In genomic region chr11:124673333-124674167, GRCh38 we compare ENCODE assay signal across 8 cellular contexts. TPM values are rescaled to one million over a fixed set of nuclear protein-coding genes. Genes with fewer than 3 reads are reported as not detected.
A peak's percentile ranks its signal among the peaks of the same experiment; 100 is the strongest.
DNase-seq lines count a peak whose midpoint lies in the region; ATAC-seq and TF ChIP-seq lines count a peak whose summit lies in the region.

A gene with protein sequence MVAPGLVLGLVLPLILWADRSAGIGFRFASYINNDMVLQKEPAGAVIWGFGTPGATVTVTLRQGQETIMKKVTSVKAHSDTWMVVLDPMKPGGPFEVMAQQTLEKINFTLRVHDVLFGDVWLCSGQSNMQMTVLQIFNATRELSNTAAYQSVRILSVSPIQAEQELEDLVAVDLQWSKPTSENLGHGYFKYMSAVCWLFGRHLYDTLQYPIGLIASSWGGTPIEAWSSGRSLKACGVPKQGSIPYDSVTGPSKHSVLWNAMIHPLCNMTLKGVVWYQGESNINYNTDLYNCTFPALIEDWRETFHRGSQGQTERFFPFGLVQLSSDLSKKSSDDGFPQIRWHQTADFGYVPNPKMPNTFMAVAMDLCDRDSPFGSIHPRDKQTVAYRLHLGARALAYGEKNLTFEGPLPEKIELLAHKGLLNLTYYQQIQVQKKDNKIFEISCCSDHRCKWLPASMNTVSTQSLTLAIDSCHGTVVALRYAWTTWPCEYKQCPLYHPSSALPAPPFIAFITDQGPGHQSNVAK (minus strand): TSS chr11:124673739. CDS start chr11:124673708, 31 bp downstream.
Gene SPA17 (plus strand): TSS chr11:124673904. CDS start chr11:124675265, 1,361 bp downstream.

- H3K27me3 ChIP-seq in Loucy (ENCODE audit: insufficient read depth, low read length, poor library complexity, severe bottlenecking) = no peaks in the 10 kb centered on the region
- no peaks in the 10 kb centered on the region for H3K27me3 ChIP-seq in SJCRH30
- H3K27me3 ChIP-seq in foreskin keratinocyte = peaks cover 5% of the 10 kb centered on the region
- H3K27me3 ChIP-seq in stomach = no peaks in the 10 kb centered on the region

- ATAC-seq in foreskin keratinocyte = peak; percentile 95

- H3K4me3 Mint-ChIP-seq in neural crest cell = peak within 1 kb of the TSS; percentile 93

- no peak for TF ChIP-seq EP300 in stomach (IDR thresholded peaks at IDR 0.05)

- H3K27ac ChIP-seq in SJCRH30 = no peak within 1 kb of the TSS
- H3K27ac ChIP-seq in foreskin keratinocyte = no peak within 1 kb of the TSS
- H3K27ac ChIP-seq in stomach = peak within 1 kb of the TSS; percentile 82 to 91 (median 88)

- H3K36me3 ChIP-seq in ES-I3 (ENCODE audit: insufficient read depth, low read length) (no peaks in the 10 kb centered on the region), Loucy (ENCODE audit: insufficient read depth, low read length) (no peaks in the 10 kb centered on the region), SJCRH30 (no peaks in the 10 kb centered on the region), stomach (peaks cover 0 to 2% (median 0%) of the 10 kb centered on the region in 4 donors)

- H3K4me1 Mint-ChIP-seq in neural crest cell = peaks cover 18% of the 10 kb centered on the region

- H3F3A ChIP-seq in Loucy (ENCODE audit: low read depth) = no peaks in the 10 kb centered on the region

- TF ChIP-seq CTCF in Loucy (conservative IDR thresholded peaks at IDR 0.05; ENCODE audit: low read length) (no peak), foreskin keratinocyte (conservative IDR thresholded peaks at IDR 0.05) (no peak), neural crest cell (conservative IDR thresholded peaks at IDR 0.05) (no peak), stomach (IDR thresholded peaks at IDR 0.05) (no peak)

- no peaks in the 10 kb centered on the region for H3K9me3 Mint-ChIP-seq in neural crest cell

- H2AFZ ChIP-seq in Loucy (ENCODE audit: low read length) = peak within 1 kb of the TSS; percentile 83

- peak; percentile 84 for DNase-seq in H4 (ENCODE audit: low spot score)
- DNase-seq in SJCRH30 = peak; percentile 77 to 80
- peak; percentile 85 for DNase-seq in activated naive CD4-positive, alpha-beta T cell treated with Interleukin-2 at 50 U/mL for 16 hours
- peak; percentile 86 to 92 for DNase-seq in foreskin keratinocyte
- peak; percentile 90 for DNase-seq in neural crest cell (ENCODE audit: low read depth, low spot score)
- peak; percentile 93 for DNase-seq in stomach

- H3K4me1 ChIP-seq in ES-I3 (ENCODE audit: insufficient read depth, low read length) (no peaks in the 10 kb centered on the region), Loucy (ENCODE audit: insufficient read depth, low read length, poor library complexity, severe bottlenecking) (peaks cover 33% of the 10 kb centered on the region), SJCRH30 (no peaks in the 10 kb centered on the region), foreskin keratinocyte (no peaks in the 10 kb centered on the region), stomach (peaks cover 10 to 20% (median 19%) of the 10 kb centered on the region in 4 donors)

- peak within 1 kb of the TSS; percentile 65 for H3K4me2 ChIP-seq in Loucy (ENCODE audit: low read depth, low read length, poor library complexity, severe bottlenecking)

- H3K4me3 ChIP-seq in Loucy (ENCODE audit: low read length, poor library complexity, severe bottlenecking) = peak within 1 kb of the TSS; percentile 79
- peak within 1 kb of the TSS; percentile 61 for H3K4me3 ChIP-seq in SJCRH30
- peak within 1 kb of the TSS; percentile 69 to 75 (median 71) for H3K4me3 ChIP-seq in stomach

- 0 to 1% (median 1%) methylated on average over 41 to 58 of the region's 58 CpGs for WGBS in stomach, 5 donors

- intact Hi-C loops in stomach (cut with DNase I; ENCODE audit: low total_unique reads) = loop anchor here (5.0 to 10.0 kb wide), 2 partner anchors 61 to 89 kb away; partner anchors contain the start of genes ESAM and NRGN

- peak within 1 kb of the TSS; percentile 99 for H3K27ac Mint-ChIP-seq in neural crest cell (ENCODE audit: unreplicated experiment)

- no peak for TF ChIP-seq POLR2A in stomach (IDR thresholded peaks at IDR 0.05)

- H3K9ac ChIP-seq in ES-I3 (ENCODE audit: low read depth, low read length) = peak within 1 kb of the TSS; percentile 92
- peak within 1 kb of the TSS; percentile 76 for H3K9ac ChIP-seq in Loucy (ENCODE audit: low read depth, low read length, poor library complexity, severe bottlenecking)

- H4K20me1 ChIP-seq in Loucy (ENCODE audit: insufficient read depth, low read length, poor library complexity, severe bottlenecking) = no peaks in the 10 kb centered on the region

- no peaks in the 10 kb centered on the region for H3K79me2 ChIP-seq in Loucy (ENCODE audit: insufficient read depth, low read length)

- H3K9me2 ChIP-seq in Loucy (replicated peaks; ENCODE audit: low read depth, low read length) = no peaks in the 10 kb centered on the region

- no peaks in the 10 kb centered on the region for H3K36me3 Mint-ChIP-seq in neural crest cell (ENCODE audit: low read depth)

- H3K27me3 Mint-ChIP-seq in neural crest cell (ENCODE audit: low read depth) = peaks cover 15% of the 10 kb centered on the region

- H3K9me3 ChIP-seq in ES-I3 (ENCODE audit: control insufficient read depth, insufficient read depth, low read length) (no peaks in the 10 kb centered on the region), Loucy (ENCODE audit: insufficient read depth, low read depth, low read length) (no peaks in the 10 kb centered on the region), SJCRH30 (replicated peaks) (no peaks in the 10 kb centered on the region), stomach (no peaks in the 10 kb centered on the region)

RNA-seq across cellular contexts. Expression of the first gene that starts in this region (rescaled TPM):
- total RNA-seq in H4 (2014; rRNA removed; shearing (Covaris generic)) = 18.7 and 22.8 TPM in 2 replicates
- 0.43 and 0.63 TPM in 2 replicates for total RNA-seq in SJCRH30 (2014; rRNA removed; shearing (Covaris generic))
- total RNA-seq in foreskin keratinocyte (7.9 TPM in 2 replicates), neural crest cell (5.3 and 5.9 TPM in 2 replicates), stomach (10 to 100 TPM in 3 of 5 donors, 1 to 10 TPM in 2; 1.2 to 22.6 (median 11.0) TPM)
- polyA plus RNA-seq in foreskin keratinocyte (5.2 and 6.4 TPM in 2 replicates), stomach (10 to 100 TPM in 1 of 3 donors, 1 to 10 TPM in 2; 2.7 to 12.2 (median 9.2) TPM)

RNA-seq across cellular contexts. Expression of gene SPA17, which starts in this region (rescaled TPM):
- total RNA-seq in H4 (2014; rRNA removed; shearing (Covaris generic)) = 18.6 and 22.4 TPM in 2 replicates
- 4.0 and 6.0 TPM in 2 replicates for total RNA-seq in SJCRH30 (2014; rRNA removed; shearing (Covaris generic))
- total RNA-seq in foreskin keratinocyte (20.9 and 22.3 TPM in 2 replicates), neural crest cell (18.2 and 19.1 TPM in 2 replicates), stomach (10 to 100 TPM in 1 of 5 donors, 1 to 10 TPM in 2, not detected in 2; 1.8 to 26.8 (median 4.0) TPM)
- polyA plus RNA-seq in foreskin keratinocyte (24.0 and 26.0 TPM in 2 replicates), stomach (10 to 100 TPM in 2 of 3 donors, 1 to 10 TPM in 1; 8.6 to 14.4 (median 10.7) TPM)

Comparison
In these comparisons a context has a peak if more than half of its experiments do, and no peak if none do; other contexts are left out.
1. H3K27ac ChIP-seq: peak in stomach (5 of 5); none in SJCRH30 (single experiment) and foreskin keratinocyte (single experiment).
2. Peak in every context shown above with its lines, with median percentiles within 50 percentile points of each other: DNase-seq and H3K4me3 ChIP-seq.